In the genomic region with DNA sequence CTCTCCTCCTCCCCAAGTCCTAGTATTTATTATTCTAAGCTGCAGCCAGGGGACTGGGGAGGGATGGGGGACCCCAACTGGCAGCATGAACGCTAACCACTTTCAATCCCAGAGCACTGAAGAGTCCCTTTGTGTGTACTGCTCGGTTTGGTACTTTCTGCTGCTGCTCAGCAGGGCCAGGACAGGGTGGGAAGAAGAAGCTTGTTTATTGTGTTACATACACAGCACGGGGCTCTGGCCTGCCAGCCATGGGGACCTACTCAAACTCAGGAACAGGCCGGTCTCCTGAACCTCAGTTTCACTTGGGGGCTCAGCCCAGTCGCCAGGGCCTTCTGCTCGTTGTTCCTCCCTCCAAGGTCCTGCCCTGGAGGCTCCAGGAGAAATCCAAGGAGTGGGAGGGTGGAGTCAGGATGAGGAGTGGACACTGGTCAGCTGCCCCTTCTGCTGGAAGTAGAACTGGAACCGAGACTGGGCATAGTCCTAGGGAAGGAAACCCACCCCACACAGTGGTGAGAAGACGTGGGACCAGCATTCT, we compare ENCODE assay signal across 1 cellular context.
TF ChIP-seq lines count a peak whose summit lies in the region.

No MANE protein-coding gene starts in this region.

TF ChIP-seq in HepG2, 621 proteins besides CTCF, POLR2A, EP300 and RAD21:
- TF ChIP-seq, protein P1, sequence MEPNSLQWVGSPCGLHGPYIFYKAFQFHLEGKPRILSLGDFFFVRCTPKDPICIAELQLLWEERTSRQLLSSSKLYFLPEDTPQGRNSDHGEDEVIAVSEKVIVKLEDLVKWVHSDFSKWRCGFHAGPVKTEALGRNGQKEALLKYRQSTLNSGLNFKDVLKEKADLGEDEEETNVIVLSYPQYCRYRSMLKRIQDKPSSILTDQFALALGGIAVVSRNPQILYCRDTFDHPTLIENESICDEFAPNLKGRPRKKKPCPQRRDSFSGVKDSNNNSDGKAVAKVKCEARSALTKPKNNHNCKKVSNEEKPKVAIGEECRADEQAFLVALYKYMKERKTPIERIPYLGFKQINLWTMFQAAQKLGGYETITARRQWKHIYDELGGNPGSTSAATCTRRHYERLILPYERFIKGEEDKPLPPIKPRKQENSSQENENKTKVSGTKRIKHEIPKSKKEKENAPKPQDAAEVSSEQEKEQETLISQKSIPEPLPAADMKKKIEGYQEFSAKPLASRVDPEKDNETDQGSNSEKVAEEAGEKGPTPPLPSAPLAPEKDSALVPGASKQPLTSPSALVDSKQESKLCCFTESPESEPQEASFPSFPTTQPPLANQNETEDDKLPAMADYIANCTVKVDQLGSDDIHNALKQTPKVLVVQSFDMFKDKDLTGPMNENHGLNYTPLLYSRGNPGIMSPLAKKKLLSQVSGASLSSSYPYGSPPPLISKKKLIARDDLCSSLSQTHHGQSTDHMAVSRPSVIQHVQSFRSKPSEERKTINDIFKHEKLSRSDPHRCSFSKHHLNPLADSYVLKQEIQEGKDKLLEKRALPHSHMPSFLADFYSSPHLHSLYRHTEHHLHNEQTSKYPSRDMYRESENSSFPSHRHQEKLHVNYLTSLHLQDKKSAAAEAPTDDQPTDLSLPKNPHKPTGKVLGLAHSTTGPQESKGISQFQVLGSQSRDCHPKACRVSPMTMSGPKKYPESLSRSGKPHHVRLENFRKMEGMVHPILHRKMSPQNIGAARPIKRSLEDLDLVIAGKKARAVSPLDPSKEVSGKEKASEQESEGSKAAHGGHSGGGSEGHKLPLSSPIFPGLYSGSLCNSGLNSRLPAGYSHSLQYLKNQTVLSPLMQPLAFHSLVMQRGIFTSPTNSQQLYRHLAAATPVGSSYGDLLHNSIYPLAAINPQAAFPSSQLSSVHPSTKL (CRISPR knock-in tag; IDR thresholded peaks at IDR 0.05): no peak
- TF ChIP-seq POLR2AphosphoS2 (IDR thresholded peaks at IDR 0.05; ENCODE audit: low read depth, low read length): no peak
- no peak for TF ChIP-seq SMARCE1 (IDR thresholded peaks at IDR 0.05; ENCODE audit: borderline replicate concordance)
- TF ChIP-seq KAT8 (CRISPR knock-in tag; IDR thresholded peaks at IDR 0.05): no peak
- TF ChIP-seq MXD4 (CRISPR knock-in tag; IDR thresholded peaks at IDR 0.05): no peak
- no peak for TF ChIP-seq KAT7 (CRISPR knock-in tag; IDR thresholded peaks at IDR 0.05; ENCODE audit: borderline replicate concordance)
- TF ChIP-seq ZNF556 (CRISPR knock-in tag; IDR thresholded peaks at IDR 0.05; ENCODE audit: borderline replicate concordance): no peak
- no peak for TF ChIP-seq MTF1 (CRISPR knock-in tag; IDR thresholded peaks at IDR 0.05)
- no peak for TF ChIP-seq ZNF296 (CRISPR knock-in tag; conservative IDR thresholded peaks at IDR 0.05)
- TF ChIP-seq ZNF780A (CRISPR knock-in tag; IDR thresholded peaks at IDR 0.05): no peak
TF ChIP-seq in HepG2: peak in this region for 0.
